In genomic region chr1:56378376-56379070, GRCh38 we compare ENCODE assay signal across 19 cellular contexts.
A peak's percentile ranks its signal among the peaks of the same experiment; 100 is the strongest.
DNase-seq lines count a peak whose midpoint lies in the region; ATAC-seq and TF ChIP-seq lines count a peak whose summit lies in the region.
"Had no signal": no experiment of that assay in that cellular context is flagged by ENCODE, and none has a peak within 500 bp of the region (broad histone marks: within the 10 kb centered on the region; RNA-seq: fewer than 3 reads in every experiment).

No MANE protein-coding gene starts in this region.

- H3K27ac ChIP-seq in GM23338 (ENCODE audit: low read depth) = no peak overlapping the region
- H3K27ac ChIP-seq: spleen had no signal

- H3K9me2 ChIP-seq in GM23338 (ENCODE audit: insufficient read depth) = no peaks in the 10 kb centered on the region

- H3K27ac Mint-ChIP-seq in GM23338 = no peak overlapping the region
- H3K27ac Mint-ChIP-seq: activated naive CD4-positive, alpha-beta T cell treated with anti-CD3 and anti-CD28 coated beads, Interleukin-2, amount 50 U/mL, for 72 hours had no signal

- no peak overlapping the region for H3K4me2 ChIP-seq in GM23338

- no peaks in the 10 kb centered on the region for H3K36me3 ChIP-seq in GM23338 (ENCODE audit: insufficient read depth)
- H3K36me3 ChIP-seq: esophagus squamous epithelium, spleen had no signal

- H3F3A ChIP-seq in GM23338 (replicated peaks; ENCODE audit: low read depth) = no peaks in the 10 kb centered on the region

- peaks cover 5% of the 10 kb centered on the region for H3K27me3 Mint-ChIP-seq in GM23338 (ENCODE audit: insufficient read depth, low read depth, poor library complexity)

- no peak overlapping the region for H2AFZ ChIP-seq in GM23338

- 0 out of 2 replicates have a peak, but pooled peaks have one; percentile 7 for TF ChIP-seq CTCF in AG10803 (conservative IDR thresholded peaks at IDR 0.05; ENCODE audit: low read length)
- TF ChIP-seq CTCF in GM23338 (conservative IDR thresholded peaks at IDR 0.05; ENCODE audit: low read depth in 2 of 2) = no peak
- TF ChIP-seq CTCF in omental fat pad (IDR thresholded peaks at IDR 0.05) = no peak

- no peaks in the 10 kb centered on the region for H3K79me2 ChIP-seq in GM23338 (replicated peaks; ENCODE audit: insufficient read depth)

- no peaks in the 10 kb centered on the region for H3K36me3 Mint-ChIP-seq in GM23338 (ENCODE audit: low read depth)
- H3K36me3 Mint-ChIP-seq: activated naive CD4-positive, alpha-beta T cell treated with anti-CD3 and anti-CD28 coated beads, Interleukin-2, amount 50 U/mL, for 72 hours had no signal

- H3K27me3 ChIP-seq in GM23338 (ENCODE audit: insufficient read depth) = no peaks in the 10 kb centered on the region
- H3K27me3 ChIP-seq: esophagus squamous epithelium, spleen had no signal

- H4K20me1 ChIP-seq in GM23338 (replicated peaks; ENCODE audit: insufficient read depth) = no peaks in the 10 kb centered on the region

- no peak overlapping the region for H3K4me3 Mint-ChIP-seq in GM23338

- H3K4me3 ChIP-seq in AG10803 (ENCODE audit: low read length) (no peak overlapping the region), GM23338 (no peak overlapping the region)
- H3K4me3 ChIP-seq: esophagus squamous epithelium, mucosa of descending colon, spleen had no signal

- peak; percentile 23 for ATAC-seq in GM23338
- no peak for ATAC-seq in HG03159 (IDR thresholded peaks at IDR 0.05; ENCODE audit: unreplicated experiment)
- ATAC-seq in HG03520 (IDR thresholded peaks at IDR 0.05; ENCODE audit: unreplicated experiment) = no peak
- no peak for ATAC-seq in omental fat pad (ENCODE audit: low FRiP score)
- ATAC-seq: activated naive CD4-positive, alpha-beta T cell treated with anti-CD3 and anti-CD28 coated beads, Interleukin-2, amount 50 U/mL, for 72 hours; mucosa of descending colon had no signal

- peaks cover 30% of the 10 kb centered on the region for H3K4me1 ChIP-seq in GM23338 (ENCODE audit: insufficient read depth)
- H3K4me1 ChIP-seq: spleen had no signal

- DNase-seq in AG10803 (ENCODE audit: low read depth) (no peak), GM23338 (ENCODE audit: low spot score) (no peak), NCI-H82 (lab: John Stamatoyannopoulos, UW) (peak; percentile 73), medulla oblongata (ENCODE audit: extremely low spot score) (peak; percentile 27), GDM1 (lab: John Stamatoyannopoulos, UW) (no peak), omental fat pad (ENCODE audit: low spot score) (no peak)
- DNase-seq: activated CD4-positive, alpha-beta T cell treated with anti-CD3 and anti-CD28 coated beads for 4 hours; activated T-cell treated with anti-CD3 and anti-CD28 coated beads, Interleukin-2, amount 50 U/mL, for 1 hour; AML-193; DND-41; esophagus squamous epithelium; kidney; mucosa of descending colon; NCI-H187; spleen; stimulated activated naive CD4-positive, alpha-beta T cell had no signal

- no peaks in the 10 kb centered on the region for H3K9me3 Mint-ChIP-seq in GM23338
- H3K9me3 Mint-ChIP-seq: activated naive CD4-positive, alpha-beta T cell treated with anti-CD3 and anti-CD28 coated beads, Interleukin-2, amount 50 U/mL, for 72 hours had no signal

- peaks cover 35% of the 10 kb centered on the region for H3K4me1 Mint-ChIP-seq in GM23338

TF ChIP-seq in GM23338, 12 proteins besides CTCF, POLR2A, EP300 and RAD21:
- TF ChIP-seq STAT1 (IDR thresholded peaks at IDR 0.05; ENCODE audit: unreplicated experiment) (no peak), ETS1 (IDR thresholded peaks at IDR 0.05) (no peak), ZNF462 (CRISPR knock-in tag; IDR thresholded peaks at IDR 0.05) (no peak)
- TF ChIP-seq, protein P1, sequence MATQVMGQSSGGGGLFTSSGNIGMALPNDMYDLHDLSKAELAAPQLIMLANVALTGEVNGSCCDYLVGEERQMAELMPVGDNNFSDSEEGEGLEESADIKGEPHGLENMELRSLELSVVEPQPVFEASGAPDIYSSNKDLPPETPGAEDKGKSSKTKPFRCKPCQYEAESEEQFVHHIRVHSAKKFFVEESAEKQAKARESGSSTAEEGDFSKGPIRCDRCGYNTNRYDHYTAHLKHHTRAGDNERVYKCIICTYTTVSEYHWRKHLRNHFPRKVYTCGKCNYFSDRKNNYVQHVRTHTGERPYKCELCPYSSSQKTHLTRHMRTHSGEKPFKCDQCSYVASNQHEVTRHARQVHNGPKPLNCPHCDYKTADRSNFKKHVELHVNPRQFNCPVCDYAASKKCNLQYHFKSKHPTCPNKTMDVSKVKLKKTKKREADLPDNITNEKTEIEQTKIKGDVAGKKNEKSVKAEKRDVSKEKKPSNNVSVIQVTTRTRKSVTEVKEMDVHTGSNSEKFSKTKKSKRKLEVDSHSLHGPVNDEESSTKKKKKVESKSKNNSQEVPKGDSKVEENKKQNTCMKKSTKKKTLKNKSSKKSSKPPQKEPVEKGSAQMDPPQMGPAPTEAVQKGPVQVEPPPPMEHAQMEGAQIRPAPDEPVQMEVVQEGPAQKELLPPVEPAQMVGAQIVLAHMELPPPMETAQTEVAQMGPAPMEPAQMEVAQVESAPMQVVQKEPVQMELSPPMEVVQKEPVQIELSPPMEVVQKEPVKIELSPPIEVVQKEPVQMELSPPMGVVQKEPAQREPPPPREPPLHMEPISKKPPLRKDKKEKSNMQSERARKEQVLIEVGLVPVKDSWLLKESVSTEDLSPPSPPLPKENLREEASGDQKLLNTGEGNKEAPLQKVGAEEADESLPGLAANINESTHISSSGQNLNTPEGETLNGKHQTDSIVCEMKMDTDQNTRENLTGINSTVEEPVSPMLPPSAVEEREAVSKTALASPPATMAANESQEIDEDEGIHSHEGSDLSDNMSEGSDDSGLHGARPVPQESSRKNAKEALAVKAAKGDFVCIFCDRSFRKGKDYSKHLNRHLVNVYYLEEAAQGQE (IDR thresholded peaks at IDR 0.05; ENCODE audit: unreplicated experiment) = no peak

Comparison
In these comparisons a context has a peak if more than half of its experiments do, and no peak if none do; other contexts are left out.
1. DNase-seq: peak in NCI-H82 (single experiment) and medulla oblongata (single experiment); none in AG10803 (single experiment), GM23338 (single experiment), GDM1 (single experiment) and omental fat pad (single experiment).